30 cellular contexts compared by ENCODE assay signal in genomic region chr9:125551781-125552180, GRCh38.
"Had no signal": no experiment of that assay in that cellular context is flagged by ENCODE, and none has a peak within 500 bp of the region (broad histone marks: within the 10 kb centered on the region; RNA-seq: fewer than 3 reads in every experiment).

No MANE protein-coding gene starts in this region.

- H3K4me3 Mint-ChIP-seq: activated B cell treated with CpG ODN at 0.5 μM for 24 hours; activated CD8-positive, alpha-beta T cell treated with anti-CD3 and anti-CD28 coated beads for 36 hours; activated naive CD4-positive, alpha-beta T cell treated with anti-CD3 and anti-CD28 coated beads, Interleukin-2, amount 50 U/mL, for 24 hours; neural crest cell; stimulated activated memory B cell treated with anti-CD40 and anti-IgM and Interleukin-4, amounts not matched to agents 10 μg/mL and 1 μg/mL and 100 μg/mL, for 72 hours; T-helper 1 cell treated with Interleukin-12 subunit alpha and Interleukin-12 subunit beta and Interleukin-4 antibody, amounts not matched to agents 30 μg/mL and 1 μg/mL, for 36 hours had no signal

- H3K27me3 ChIP-seq: esophagus squamous epithelium, left lung, pancreas, right atrium auricular region, suprapubic skin, transverse colon had no signal

- DNase-seq: activated B cell treated with CpG ODN at 0.5 μM for 24 hours; activated CD4-positive, alpha-beta T cell treated with anti-CD3 and anti-CD28 coated beads, Interleukin-2, amount 50 U/mL, for 1 hour; activated CD8-positive, alpha-beta T cell treated with anti-CD3 and anti-CD28 coated beads for 36 hours; activated T-cell treated with anti-CD3 and anti-CD28 coated beads, Interleukin-2, amount 50 U/mL, for 48 hours; anterior cingulate cortex; effector CD4-positive, alpha-beta T cell; esophagus squamous epithelium; left lung; mesendoderm; nucleus accumbens; pancreas; stimulated activated CD4-positive, alpha-beta T cell treated with anti-CD3 and anti-CD28 coated beads, Interleukin-1b, Interleukin-23, amount 100 ng/mL, for 48 hours; stimulated activated CD4-positive, alpha-beta T cell treated with anti-CD3 and anti-CD28 coated beads, Interleukin-4, amount 100 ng/mL, for 4 hours; stimulated activated CD8-positive, alpha-beta memory T cell treated with anti-CD3 and anti-CD28 coated beads, Interleukin-4, amount 100 ng/mL, for 48 hours; T-helper 9 cell; transverse colon had no signal

- H3K27ac ChIP-seq: pancreas, right atrium auricular region, suprapubic skin had no signal

- H3K27me3 Mint-ChIP-seq: activated B cell treated with CpG ODN at 0.5 μM for 24 hours; activated CD8-positive, alpha-beta T cell treated with anti-CD3 and anti-CD28 coated beads for 36 hours; activated naive CD4-positive, alpha-beta T cell treated with anti-CD3 and anti-CD28 coated beads, Interleukin-2, amount 50 U/mL, for 24 hours; stimulated activated memory B cell treated with anti-CD40 and anti-IgM and Interleukin-4, amounts not matched to agents 10 μg/mL and 1 μg/mL and 100 μg/mL, for 72 hours had no signal

- H3K4me3 ChIP-seq: esophagus squamous epithelium, left lung, lung, pancreas, right atrium auricular region, smooth muscle cell, suprapubic skin, transverse colon had no signal

- H3K27ac Mint-ChIP-seq: activated B cell treated with CpG ODN at 0.5 μM for 24 hours; activated CD8-positive, alpha-beta T cell treated with anti-CD3 and anti-CD28 coated beads for 36 hours; activated naive CD4-positive, alpha-beta T cell treated with anti-CD3 and anti-CD28 coated beads, Interleukin-2, amount 50 U/mL, for 24 hours; activated T-helper 2 cell treated with anti-CD3 and anti-CD28 coated beads, Interferon-gamma antibody, Interleukin-2, Interleukin-4, amounts not matched to agents 10 μg/mL and 5 μg/mL and 100 μg/mL, durations not matched to agents 14 hours and 24 hours and 36 hours; stimulated activated memory B cell treated with anti-CD40 and anti-IgM and Interleukin-4, amounts not matched to agents 10 μg/mL and 1 μg/mL and 100 μg/mL, for 72 hours; T-helper 1 cell treated with Interleukin-12 subunit alpha and Interleukin-12 subunit beta and Interleukin-4 antibody, amounts not matched to agents 30 μg/mL and 1 μg/mL, for 36 hours had no signal

- H3K4me1 Mint-ChIP-seq: activated B cell treated with CpG ODN at 0.5 μM for 24 hours had no signal

- H3K9me3 Mint-ChIP-seq: activated B cell treated with CpG ODN at 0.5 μM for 24 hours; activated CD8-positive, alpha-beta T cell treated with anti-CD3 and anti-CD28 coated beads for 36 hours; activated naive CD4-positive, alpha-beta T cell treated with anti-CD3 and anti-CD28 coated beads, Interleukin-2, amount 50 U/mL, for 24 hours; activated T-helper 2 cell treated with anti-CD3 and anti-CD28 coated beads, Interferon-gamma antibody, Interleukin-2, Interleukin-4, amounts not matched to agents 10 μg/mL and 5 μg/mL and 100 μg/mL, durations not matched to agents 14 hours and 24 hours and 36 hours; neural crest cell; stimulated activated memory B cell treated with anti-CD40 and anti-IgM and Interleukin-4, amounts not matched to agents 10 μg/mL and 1 μg/mL and 100 μg/mL, for 72 hours; T-helper 1 cell treated with Interleukin-12 subunit alpha and Interleukin-12 subunit beta and Interleukin-4 antibody, amounts not matched to agents 30 μg/mL and 1 μg/mL, for 36 hours had no signal

- H3K9me3 ChIP-seq: esophagus squamous epithelium, left lung, pancreas, right atrium auricular region, suprapubic skin, transverse colon had no signal

- FAIRE-seq: bronchial epithelial cell, colon, frontal cortex, islet of Langerhans, pancreas, TTC549 had no signal

- ATAC-seq: activated CD8-positive, alpha-beta T cell treated with anti-CD3 and anti-CD28 coated beads for 36 hours; left lung; pancreas; stimulated activated memory B cell treated with anti-CD40 and anti-IgM and Interleukin-4, amounts not matched to agents 10 μg/mL and 1 μg/mL and 100 μg/mL, for 72 hours had no signal

- H3K36me3 ChIP-seq: left lung, pancreas, right atrium auricular region, suprapubic skin, transverse colon had no signal

- H3K4me2 ChIP-seq: smooth muscle cell had no signal
